Comparison of ENCODE assay signal across 8 cellular contexts in the genomic region with DNA sequence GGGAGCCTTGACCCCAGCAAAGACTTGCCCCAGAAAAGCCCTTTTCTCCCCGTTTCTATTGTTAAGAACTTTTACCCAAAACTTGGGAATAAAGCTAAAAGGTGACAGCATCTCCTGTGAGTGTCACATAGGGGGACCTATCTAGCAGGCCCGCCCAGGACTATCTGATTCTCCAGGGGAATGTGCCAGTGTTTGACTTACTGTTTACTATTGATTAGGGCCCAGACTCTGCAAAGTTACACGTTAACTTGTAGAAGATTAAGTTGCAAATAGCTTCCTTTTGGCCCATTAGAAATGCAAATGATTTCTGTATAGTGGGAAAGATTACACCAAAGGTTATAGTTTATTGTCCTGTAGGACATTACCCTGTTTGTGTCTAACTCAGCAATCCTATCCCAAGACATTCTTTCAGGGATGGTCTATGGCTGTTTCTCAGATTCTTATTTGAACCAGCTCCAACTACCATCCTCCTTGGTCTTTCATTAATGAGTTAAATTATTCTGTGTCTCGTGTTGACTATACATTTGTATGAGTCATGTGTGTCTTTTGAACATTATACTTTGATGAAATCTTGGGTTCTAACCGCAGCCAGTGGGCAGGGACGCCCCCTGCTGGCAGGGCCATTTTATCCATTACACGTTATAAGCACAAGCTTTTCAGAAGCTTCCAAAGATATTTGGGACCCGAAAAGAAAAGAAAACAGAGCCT.
DNase-seq lines count a peak whose midpoint lies in the region; ATAC-seq and TF ChIP-seq lines count a peak whose summit lies in the region.

No MANE protein-coding gene starts in this region.

- peak; percentile 24 for DNase-seq in EH (ENCODE audit: low read depth)
- peak; percentile 6 for DNase-seq in NCI-H1105 treated with DMSO at 0.1 percent for 48 hours (lab: John Stamatoyannopoulos, UW)
- peak; percentile 62 to 64 for DNase-seq in activated CD4-positive, alpha-beta T cell treated with anti-CD3 and anti-CD28 coated beads, Interleukin-2, amount 50 U/mL, for 24 hours (ENCODE audit: low read depth in 1 of 2, low spot score in 1 of 2)
- peak in 2 of 3 donors; percentile 9 to 11 for DNase-seq in effector memory CD4-positive, alpha-beta T cell
- DNase-seq in osteocyte (ENCODE audit: extremely low spot score, unreplicated experiment), result no peak
- DNase-seq in AG08396 (ENCODE audit: low spot score), result no peak
- no peak for DNase-seq in NCI-H774 (lab: John Stamatoyannopoulos, UW)

- H3K4me1 Mint-ChIP-seq in osteocyte (ENCODE audit: unreplicated experiment), result no peaks in the 10 kb centered on the region

- H3K36me3 ChIP-seq in effector memory CD4-positive, alpha-beta T cell (ENCODE audit: control insufficient read depth, insufficient read depth, low read length), result no peaks in the 10 kb centered on the region

- no peak overlapping the region for H3K4me3 ChIP-seq in effector memory CD4-positive, alpha-beta T cell (ENCODE audit: insufficient read depth, low read depth, low read length, poor library complexity, severe bottlenecking)

- H3K27me3 Mint-ChIP-seq in osteocyte (ENCODE audit: unreplicated experiment), result no peaks in the 10 kb centered on the region

- H3K36me3 Mint-ChIP-seq in osteocyte (ENCODE audit: unreplicated experiment), result no peaks in the 10 kb centered on the region

- no peaks in the 10 kb centered on the region for H3K9me3 ChIP-seq in effector memory CD4-positive, alpha-beta T cell (ENCODE audit: control insufficient read depth, low read length)

- H3K27ac Mint-ChIP-seq in osteocyte (ENCODE audit: unreplicated experiment), result no peak overlapping the region

- no peaks in the 10 kb centered on the region for H3K4me1 ChIP-seq in effector memory CD4-positive, alpha-beta T cell (ENCODE audit: control insufficient read depth, insufficient read depth, low read length, poor library complexity, severe bottlenecking)

- peaks cover 18% of the 10 kb centered on the region for H3K9me3 Mint-ChIP-seq in osteocyte (ENCODE audit: unreplicated experiment)

- H3K27me3 ChIP-seq in effector memory CD4-positive, alpha-beta T cell (replicated peaks; ENCODE audit: control insufficient read depth, insufficient read depth, low read length, poor library complexity, severe bottlenecking), result no peaks in the 10 kb centered on the region

- H3K27ac ChIP-seq in effector memory CD4-positive, alpha-beta T cell (ENCODE audit: insufficient read depth, low read length, poor library complexity, severe bottlenecking), result no peak overlapping the region

- ATAC-seq in HG03097 (IDR thresholded peaks at IDR 0.05; ENCODE audit: low FRiP score, unreplicated experiment), result no peak

- no peak overlapping the region for H3K4me3 Mint-ChIP-seq in osteocyte (ENCODE audit: unreplicated experiment)

- peak; percentile 34 for TF ChIP-seq CTCF in osteocyte (IDR thresholded peaks at IDR 0.05)

Comparison
In these comparisons a context has a peak if more than half of its experiments do, and no peak if none do; other contexts are left out.
1. DNase-seq: peak in EH (single experiment), NCI-H1105 treated with DMSO at 0.1 percent for 48 hours (single experiment), activated CD4-positive, alpha-beta T cell treated with anti-CD3 and anti-CD28 coated beads, Interleukin-2, amount 50 U/mL, for 24 hours (2 of 2) and effector memory CD4-positive, alpha-beta T cell (2 of 3); none in osteocyte (single experiment), AG08396 (single experiment) and NCI-H774 (single experiment).